22 cellular contexts compared by ENCODE assay signal in genomic region chr2:26432363-26432762, GRCh38. TPM values are rescaled to one million over a fixed set of nuclear protein-coding genes. Genes with fewer than 3 reads are reported as not detected.
DNase-seq lines count a peak whose midpoint lies in the region; ATAC-seq and TF ChIP-seq lines count a peak whose summit lies in the region.
"Had no signal": no experiment of that assay in that cellular context is flagged by ENCODE, and none has a peak within 500 bp of the region (broad histone marks: within the 10 kb centered on the region; RNA-seq: fewer than 3 reads in every experiment).

No MANE protein-coding gene starts in this region.

- H2BK120ac ChIP-seq in neuronal stem cell (ENCODE audit: low read depth, low read length), result no peak overlapping the region

- H4K20me1 ChIP-seq in SK-N-SH (ENCODE audit: insufficient read depth) (no peaks in the 10 kb centered on the region), OCI-LY7 (ENCODE audit: insufficient read depth, low read length) (no peaks in the 10 kb centered on the region)

- no peaks in the 10 kb centered on the region for H3K9me3 Mint-ChIP-seq in MCF 10A (ENCODE audit: unreplicated experiment)
- H3K9me3 Mint-ChIP-seq: CD4-positive, alpha-beta T cell had no signal

- H3K27me3 ChIP-seq in SK-N-SH (ENCODE audit: insufficient read depth) (no peaks in the 10 kb centered on the region), neuronal stem cell (ENCODE audit: control insufficient read depth in 3 of 3, insufficient read depth in 3 of 3, low read depth in 1 of 3, low read length in 3 of 3) (no peaks in the 10 kb centered on the region)
- no peaks in the 10 kb centered on the region for H3K27me3 ChIP-seq in effector memory CD4-positive, alpha-beta T cell (replicated peaks; ENCODE audit: control insufficient read depth, insufficient read depth, low read length, poor library complexity, severe bottlenecking)

- H4K8ac ChIP-seq in neuronal stem cell (ENCODE audit: low read depth, low read length), result no peak overlapping the region

- H3K9me2 ChIP-seq in SK-N-SH (no peaks in the 10 kb centered on the region), OCI-LY7 (ENCODE audit: insufficient read depth, low read length) (no peaks in the 10 kb centered on the region)

- POLR2A ChIA-PET in SK-N-SH (lab: Yijun Ruan, JAX), result no interaction called here
- POLR2A ChIA-PET in OCI-LY7 (lab: Charles Lee), result interaction anchor here (0.6 to 1.2 kb wide), 2 partner anchors 50 to 1988 kb away, joined by 4 read pairs; no protein-coding TSS in a partner anchor
- POLR2A ChIA-PET in MCF 10A (lab: Yijun Ruan, JAX), result no interaction called here

- TF ChIP-seq RAD21 in SK-N-SH (IDR thresholded peaks at IDR 0.05; ENCODE audit: low read length), result no peak

- no peak overlapping the region for H3K4me3 ChIP-seq in SK-N-SH (ENCODE audit: low read depth in 2 of 2, low read length in 1 of 2)
- no peak overlapping the region for H3K4me3 ChIP-seq in OCI-LY7 (ENCODE audit: low read depth, low read length, poor library complexity, severe bottlenecking)
- H3K4me3 ChIP-seq in neuronal stem cell (ENCODE audit: low read length in 2 of 2), result no peak overlapping the region
- H3K4me3 ChIP-seq in effector memory CD4-positive, alpha-beta T cell (ENCODE audit: insufficient read depth, low read depth, low read length, poor library complexity, severe bottlenecking), result no peak overlapping the region
- H3K4me3 ChIP-seq: A549, GM12878, HAP-1 had no signal

- no peak overlapping the region for H3K14ac ChIP-seq in neuronal stem cell (ENCODE audit: low read length)

- H3K9me3 ChIP-seq in SK-N-SH (no peaks in the 10 kb centered on the region), OCI-LY7 (ENCODE audit: low read length) (no peaks in the 10 kb centered on the region), neuronal stem cell (replicated peaks in 1 of 2; ENCODE audit: control insufficient read depth in 2 of 2, insufficient read depth in 1 of 2, low read depth in 1 of 2, low read length in 2 of 2) (no peaks in the 10 kb centered on the region)
- H3K9me3 ChIP-seq in effector memory CD4-positive, alpha-beta T cell (ENCODE audit: control insufficient read depth, low read length), result no peaks in the 10 kb centered on the region
- H3K9me3 ChIP-seq: A549, HAP-1 had no signal

- CTCF ChIA-PET in SK-N-SH (lab: Yijun Ruan, JAX) (interaction anchor here (1.0 to 1.6 kb wide), 5 partner anchors 15 to 37 kb away, joined by 3 to 7 read pairs (median 3); no protein-coding TSS in a partner anchor), OCI-LY7 (lab: Charles Lee; ENCODE audit: unreplicated experiment) (no interaction called here), MCF 10A (lab: Yijun Ruan, JAX) (interaction anchor here (0.6 to 1.1 kb wide), 3 partner anchors 158 to 587 kb away, joined by 3 to 4 read pairs (median 4); no protein-coding TSS in a partner anchor)

- no peaks in the 10 kb centered on the region for H3K79me2 ChIP-seq in SK-N-SH (ENCODE audit: insufficient read depth)
- no peaks in the 10 kb centered on the region for H3K79me2 ChIP-seq in OCI-LY7 (ENCODE audit: insufficient read depth, low read depth, low read length)

- no peak for TF ChIP-seq EP300 in SK-N-SH (IDR thresholded peaks at IDR 0.05; ENCODE audit: borderline replicate concordance in 1 of 2, low read depth in 1 of 2, low read length in 1 of 2)

- intact Hi-C loops in OCI-LY7 (cut with micrococcal nuclease; ENCODE audit: unreplicated experiment) (no loop called here), MCF 10A (cut with micrococcal nuclease) (no loop called here)

- H2AK5ac ChIP-seq in neuronal stem cell (ENCODE audit: low read depth, low read length), result no peak overlapping the region

- H2AFZ ChIP-seq in SK-N-SH (ENCODE audit: low read depth) (no peak overlapping the region), OCI-LY7 (ENCODE audit: low read length) (no peak overlapping the region), neuronal stem cell (ENCODE audit: low read length) (peak overlapping the region; percentile 43)

- H3K9ac ChIP-seq in SK-N-SH, result no peak overlapping the region
- H3K9ac ChIP-seq in neuronal stem cell (ENCODE audit: low read depth, low read length, poor library complexity), result no peak overlapping the region

- no peak overlapping the region for H4K91ac ChIP-seq in neuronal stem cell (ENCODE audit: low read depth, low read length, poor library complexity)

- no peaks in the 10 kb centered on the region for H3K79me1 ChIP-seq in neuronal stem cell (ENCODE audit: low read depth, low read length)

- no peaks in the 10 kb centered on the region for H3K4me1 Mint-ChIP-seq in MCF 10A (ENCODE audit: insufficient read depth, unreplicated experiment)

- no peak overlapping the region for H3K4me3 Mint-ChIP-seq in MCF 10A (ENCODE audit: unreplicated experiment)
- H3K4me3 Mint-ChIP-seq: CD4-positive, alpha-beta T cell had no signal

- no peaks in the 10 kb centered on the region for H3K36me3 Mint-ChIP-seq in MCF 10A (ENCODE audit: insufficient read depth, unreplicated experiment)

- TF ChIP-seq CTCF in SK-N-SH (IDR thresholded peaks at IDR 0.05) (no peak), OCI-LY7 (conservative IDR thresholded peaks at IDR 0.05; ENCODE audit: low read length) (no peak), MCF 10A (IDR thresholded peaks at IDR 0.05; ENCODE audit: unreplicated experiment) (no peak), GM10266 (IDR thresholded peaks at IDR 0.05; ENCODE audit: control insufficient read depth, insufficient read depth, low read depth, missing control alignments) (no peak)

- H3K27me3 Mint-ChIP-seq in MCF 10A (ENCODE audit: insufficient read depth, unreplicated experiment), result no peaks in the 10 kb centered on the region

- H2BK12ac ChIP-seq in neuronal stem cell (ENCODE audit: low read length), result no peak overlapping the region

- H3K36me3 ChIP-seq in SK-N-SH (replicated peaks in 1 of 2; ENCODE audit: control insufficient read depth in 1 of 2, insufficient read depth in 2 of 2, low read length in 1 of 2) (no peaks in the 10 kb centered on the region), OCI-LY7 (ENCODE audit: insufficient read depth, low read length) (no peaks in the 10 kb centered on the region), neuronal stem cell (replicated peaks in 1 of 2; ENCODE audit: control insufficient read depth in 2 of 2, insufficient read depth in 2 of 2, low read length in 2 of 2) (no peaks in the 10 kb centered on the region)
- no peaks in the 10 kb centered on the region for H3K36me3 ChIP-seq in effector memory CD4-positive, alpha-beta T cell (ENCODE audit: control insufficient read depth, insufficient read depth, low read length)
- H3K36me3 ChIP-seq: HAP-1 had no signal

- no peak overlapping the region for H2BK15ac ChIP-seq in neuronal stem cell (ENCODE audit: low read length)

- H3K4me1 ChIP-seq in SK-N-SH (ENCODE audit: control insufficient read depth in 1 of 2, insufficient read depth in 2 of 2, low read depth in 1 of 2, low read length in 1 of 2), result no peaks in the 10 kb centered on the region; a peak in 2 of 4 replicates
- peaks cover 7% of the 10 kb centered on the region for H3K4me1 ChIP-seq in OCI-LY7 (ENCODE audit: insufficient read depth, low read length, poor library complexity, severe bottlenecking)
- no peaks in the 10 kb centered on the region for H3K4me1 ChIP-seq in neuronal stem cell (ENCODE audit: control insufficient read depth in 2 of 2, insufficient read depth in 1 of 2, low read depth in 1 of 2, low read length in 2 of 2)
- no peaks in the 10 kb centered on the region for H3K4me1 ChIP-seq in effector memory CD4-positive, alpha-beta T cell (ENCODE audit: control insufficient read depth, insufficient read depth, low read length, poor library complexity, severe bottlenecking)
- H3K4me1 ChIP-seq: A549 had no signal

- ATAC-seq in SK-N-SH treated with all-trans-retinoic acid at 6 μM for 48 hours, result no peak
- ATAC-seq: A549, GM12878 had no signal

- DNase-seq in SK-N-SH, result peak; percentile 62
- no peak for DNase-seq in OCI-LY7 (ENCODE audit: low spot score)
- DNase-seq in neuronal stem cell (ENCODE audit: low spot score), result no peak
- DNase-seq in medulla oblongata (ENCODE audit: extremely low spot score), result no peak
- DNase-seq in MCF 10A (ENCODE audit: unreplicated experiment), result no peak
- DNase-seq in GM10266 (ENCODE audit: extremely low spot score), result no peak
- no peak for DNase-seq in effector memory CD4-positive, alpha-beta T cell
- DNase-seq: AML-193; CD4-positive, alpha-beta T cell; DMS153; DMS79; GDM1 had no signal

- no peak overlapping the region for H3K23ac ChIP-seq in neuronal stem cell (ENCODE audit: low read depth, low read length, poor library complexity)

- no peak overlapping the region for H3K18ac ChIP-seq in neuronal stem cell (ENCODE audit: low read length)

- no peak overlapping the region for H3K4ac ChIP-seq in neuronal stem cell (ENCODE audit: low read length)

- BruUV-seq in OCI-LY7 (replicated peaks; lab: Mats Ljungman, UMichigan), result no TSS peak
- no TSS peak for BruUV-seq in MCF 10A (replicated peaks; lab: Mats Ljungman, UMichigan)

- no peak overlapping the region for H3K27ac Mint-ChIP-seq in MCF 10A (ENCODE audit: low read depth, unreplicated experiment)
- H3K27ac Mint-ChIP-seq: CD4-positive, alpha-beta T cell had no signal

- peak overlapping the region in 1 of 2 experiments; percentile 18; a peak in 1 of 4 replicates for H3K27ac ChIP-seq in SK-N-SH (ENCODE audit: low read depth in 2 of 2, low read length in 1 of 2)
- no peak overlapping the region for H3K27ac ChIP-seq in OCI-LY7 (ENCODE audit: low read depth, low read length, poor library complexity, severe bottlenecking)
- no peak overlapping the region for H3K27ac ChIP-seq in neuronal stem cell (replicated peaks; ENCODE audit: low read length)
- H3K27ac ChIP-seq in effector memory CD4-positive, alpha-beta T cell (ENCODE audit: insufficient read depth, low read length, poor library complexity, severe bottlenecking), result no peak overlapping the region
- H3K27ac ChIP-seq: 22Rv1, A549, C4-2B, HL-60 had no signal

- H3K4me2 ChIP-seq in SK-N-SH, result no peak overlapping the region
- H3K4me2 ChIP-seq in OCI-LY7 (ENCODE audit: low read length), result 0 out of 2 replicates have a peak overlapping the region, but pooled peaks have one; percentile 25
- H3K4me2 ChIP-seq in neuronal stem cell (ENCODE audit: insufficient read depth, low read length, poor library complexity, severe bottlenecking), result no peak overlapping the region
- H3K4me2 ChIP-seq: A549 had no signal

- H2BK5ac ChIP-seq in neuronal stem cell (ENCODE audit: low read length), result no peak overlapping the region

- H3F3A ChIP-seq in SK-N-SH (replicated peaks; ENCODE audit: insufficient read depth), result no peaks in the 10 kb centered on the region

RNA-seq across cellular contexts. Expression of gene DRC1, which starts 30.6 kb away (rescaled TPM):
- 0.18 TPM in 1 of 2 replicates, not detected in the other for polyA plus RNA-seq in SK-N-SH (2012; rRNA removed)
- 0.01 and 0.04 TPM in 2 replicates for polyA plus RNA-seq in SK-N-SH (2012; cell fraction: cytosol; rRNA removed)
- 0.12 TPM in 1 of 2 replicates, not detected in the other for polyA plus RNA-seq in SK-N-SH (2012; cell fraction: nucleus; rRNA removed)
- not detected in 2 replicates for total RNA-seq in OCI-LY7 (2014; rRNA removed; shearing (Covaris generic))
- total RNA-seq in OCI-LY7 (2022) (not detected in 2 replicates), MCF 10A (2022) (not detected in 2 replicates)
- 1.1 TPM for polyA plus RNA-seq in neuronal stem cell (2013, experiment 1 of 2)
- polyA plus RNA-seq in neuronal stem cell (2013, experiment 2 of 2), result 0.94 TPM
- total RNA-seq: CD4-positive, alpha-beta T cell; Daoy; GM12878; H4; HT1080 had no signal

RNA-seq across cellular contexts. Expression of gene OTOF, which starts 45.6 kb away (rescaled TPM):
- polyA plus RNA-seq in SK-N-SH (2012; rRNA removed), result not detected in 2 replicates
- 0.01 TPM in 1 of 2 replicates, not detected in the other for polyA plus RNA-seq in SK-N-SH (2012; cell fraction: cytosol; rRNA removed)
- polyA plus RNA-seq in SK-N-SH (2012; cell fraction: nucleus; rRNA removed), result 0.01 TPM in 2 replicates
- total RNA-seq in OCI-LY7 (2014; rRNA removed; shearing (Covaris generic)), result not detected in 2 replicates
- total RNA-seq in OCI-LY7 (2022) (not detected in 2 replicates), MCF 10A (2022) (not detected in 2 replicates)
- polyA plus RNA-seq in neuronal stem cell (2013, experiment 1 of 2), result 0.54 TPM
- polyA plus RNA-seq in neuronal stem cell (2013, experiment 2 of 2), result 0.60 TPM
- total RNA-seq: Daoy, H4, HT1080 had no signal
